Comparison of ENCODE assay signal across 24 cellular contexts in genomic region chr4:99637174-99637573, GRCh38. TPM values are rescaled to one million over a fixed set of nuclear protein-coding genes. Genes with fewer than 3 reads are reported as not detected.
"Had no signal": no experiment of that assay in that cellular context is flagged by ENCODE, and none has a peak within 500 bp of the region (broad histone marks: within the 10 kb centered on the region; RNA-seq: fewer than 3 reads in every experiment).

No MANE protein-coding gene starts in this region.

- DNase-seq: IMR-90, Kasumi-1, KG1, MM.1S, MV-4-11, NCI-H1048, NCI-H1105, NCI-H1417, NCI-H187, NCI-H2029, NCI-H2081 treated with DMSO at 0.1 percent for 48 hours, NCI-H2171, NCI-H226, NCI-H446, NCI-H510A, NCI-H524 treated with DMSO at 0.1 percent for 48 hours, NCI-H69, NCI-H774, RPMI8226, SHP77, SK-N-SH, SW 1271 had no signal

- ATAC-seq: HepG2 had no signal

- H3K9me3 ChIP-seq: SK-N-SH had no signal

RNA-seq across cellular contexts. Expression of gene C4orf54, which starts 20.5 kb away (rescaled TPM):
- total RNA-seq: HepG2, HT1080, IMR-90 had no signal
- polyA plus RNA-seq: HepG2, IMR-90, SK-N-SH had no signal
